In genomic region chr2:156708051-156708450, GRCh38 we compare ENCODE assay signal across 20 cellular contexts.
"Had no signal": no experiment of that assay in that cellular context is flagged by ENCODE, and none has a peak within 500 bp of the region (broad histone marks: within the 10 kb centered on the region; RNA-seq: fewer than 3 reads in every experiment).

No MANE protein-coding gene starts in this region.

- DNase-seq: activated CD4-positive, alpha-beta T cell treated with anti-CD3 and anti-CD28 coated beads for 1 hour; activated CD4-positive, alpha-beta T cell treated with anti-CD3 and anti-CD28 coated beads, Interleukin-2, amount 50 U/mL, for 1 hour; activated CD8-positive, alpha-beta T cell treated with anti-CD3 and anti-CD28 coated beads, Interleukin-2, amount 10 ng/mL, durations not matched to agents 7 days and 5 days; activated gamma-delta T cell treated with Interleukin-2 at 50 U/mL for 16 hours; adrenal gland; colonic mucosa; dorsolateral prefrontal cortex; effector memory CD8-positive, alpha-beta T cell; foreskin fibroblast; lower lobe of right lung; naive thymus-derived CD4-positive, alpha-beta T cell; spleen; stimulated activated CD4-positive, alpha-beta T cell treated with anti-CD3 and anti-CD28 coated beads, Interleukin-4, amount 100 ng/mL, for 1 hour; stimulated activated naive CD4-positive, alpha-beta T cell; T-cell; upper lobe of right lung; WERI-Rb-1 had no signal

- H3K27ac ChIP-seq: adrenal gland, ascending aorta, colonic mucosa, dorsolateral prefrontal cortex, lower lobe of right lung, prostate gland, spleen, upper lobe of right lung, WERI-Rb-1 had no signal

- H3K4me1 ChIP-seq: adrenal gland, ascending aorta, colonic mucosa, lower lobe of right lung, prostate gland, spleen had no signal

- H3K4me3 ChIP-seq: adrenal gland, ascending aorta, colonic mucosa, dorsolateral prefrontal cortex, lower lobe of right lung, prostate gland, spleen, upper lobe of right lung had no signal

- ATAC-seq: activated CD8-positive, alpha-beta T cell treated with anti-CD3 and anti-CD28 coated beads, Interleukin-2, amount 10 ng/mL, durations not matched to agents 7 days and 5 days; effector memory CD8-positive, alpha-beta T cell; left lobe of liver; lower lobe of right lung; naive thymus-derived CD4-positive, alpha-beta T cell; T-cell; upper lobe of right lung had no signal

- H3K9me3 ChIP-seq: adrenal gland, ascending aorta, colonic mucosa, lower lobe of right lung, prostate gland, spleen, upper lobe of right lung had no signal

- H3K36me3 ChIP-seq: adrenal gland, ascending aorta, colonic mucosa, lower lobe of right lung, prostate gland, spleen, upper lobe of right lung, WERI-Rb-1 had no signal

- H3K27me3 ChIP-seq: adrenal gland, ascending aorta, colonic mucosa, spleen, upper lobe of right lung had no signal
